In the genomic region with DNA sequence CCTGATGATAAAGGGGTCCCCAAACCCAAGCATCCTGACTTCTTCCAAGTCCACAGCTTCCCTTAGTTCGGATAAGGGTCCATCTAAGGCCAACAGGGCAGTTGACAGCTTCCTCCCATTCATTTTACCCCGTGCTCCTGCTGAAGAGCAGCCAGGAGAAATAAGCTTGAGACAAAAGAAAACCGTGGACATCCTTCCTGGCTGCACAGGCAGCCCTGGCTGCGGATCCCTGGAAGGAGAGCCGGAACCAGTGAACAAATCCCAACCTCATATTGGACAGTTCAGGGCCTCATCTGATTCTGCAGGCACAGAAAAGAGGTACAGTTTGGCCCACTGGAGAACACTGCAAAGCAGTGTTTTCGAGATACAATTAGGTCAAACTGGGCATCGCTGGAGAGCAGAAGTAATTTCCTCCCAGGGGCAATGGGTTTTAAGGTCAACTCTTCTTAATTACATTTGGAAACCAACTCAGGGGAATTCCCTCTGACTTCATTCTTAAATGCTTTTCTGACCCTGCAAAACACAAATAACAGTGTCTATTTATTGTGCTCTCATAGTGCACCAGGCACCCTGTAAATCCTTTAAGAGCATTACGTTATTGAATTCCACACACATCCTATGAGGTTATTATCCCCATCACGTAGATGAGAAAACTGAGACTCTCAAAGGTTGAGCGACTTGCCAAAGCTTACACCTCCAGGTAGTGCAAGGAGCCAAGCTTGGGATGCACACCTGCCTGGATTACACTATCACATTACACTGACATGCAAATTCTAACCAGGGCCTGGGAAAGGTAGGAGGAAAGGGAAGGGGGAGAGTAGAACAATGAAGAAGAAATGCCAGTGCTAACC, we compare ENCODE assay signal across 2 cellular contexts.
TF ChIP-seq lines count a peak whose summit lies in the region.

No MANE protein-coding gene starts in this region.

TF ChIP-seq in liver, 16 proteins besides CTCF, POLR2A, EP300 and RAD21 (continued from another document):
- TF ChIP-seq, protein P1, sequence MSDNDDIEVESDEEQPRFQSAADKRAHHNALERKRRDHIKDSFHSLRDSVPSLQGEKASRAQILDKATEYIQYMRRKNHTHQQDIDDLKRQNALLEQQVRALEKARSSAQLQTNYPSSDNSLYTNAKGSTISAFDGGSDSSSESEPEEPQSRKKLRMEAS (IDR thresholded peaks at IDR 0.05) = no peak
TF ChIP-seq in liver: peak in this region for 1.

TF ChIP-seq in HepG2, 621 proteins besides CTCF, POLR2A, EP300 and RAD21 (continued from another document):
- TF ChIP-seq, protein P2, sequence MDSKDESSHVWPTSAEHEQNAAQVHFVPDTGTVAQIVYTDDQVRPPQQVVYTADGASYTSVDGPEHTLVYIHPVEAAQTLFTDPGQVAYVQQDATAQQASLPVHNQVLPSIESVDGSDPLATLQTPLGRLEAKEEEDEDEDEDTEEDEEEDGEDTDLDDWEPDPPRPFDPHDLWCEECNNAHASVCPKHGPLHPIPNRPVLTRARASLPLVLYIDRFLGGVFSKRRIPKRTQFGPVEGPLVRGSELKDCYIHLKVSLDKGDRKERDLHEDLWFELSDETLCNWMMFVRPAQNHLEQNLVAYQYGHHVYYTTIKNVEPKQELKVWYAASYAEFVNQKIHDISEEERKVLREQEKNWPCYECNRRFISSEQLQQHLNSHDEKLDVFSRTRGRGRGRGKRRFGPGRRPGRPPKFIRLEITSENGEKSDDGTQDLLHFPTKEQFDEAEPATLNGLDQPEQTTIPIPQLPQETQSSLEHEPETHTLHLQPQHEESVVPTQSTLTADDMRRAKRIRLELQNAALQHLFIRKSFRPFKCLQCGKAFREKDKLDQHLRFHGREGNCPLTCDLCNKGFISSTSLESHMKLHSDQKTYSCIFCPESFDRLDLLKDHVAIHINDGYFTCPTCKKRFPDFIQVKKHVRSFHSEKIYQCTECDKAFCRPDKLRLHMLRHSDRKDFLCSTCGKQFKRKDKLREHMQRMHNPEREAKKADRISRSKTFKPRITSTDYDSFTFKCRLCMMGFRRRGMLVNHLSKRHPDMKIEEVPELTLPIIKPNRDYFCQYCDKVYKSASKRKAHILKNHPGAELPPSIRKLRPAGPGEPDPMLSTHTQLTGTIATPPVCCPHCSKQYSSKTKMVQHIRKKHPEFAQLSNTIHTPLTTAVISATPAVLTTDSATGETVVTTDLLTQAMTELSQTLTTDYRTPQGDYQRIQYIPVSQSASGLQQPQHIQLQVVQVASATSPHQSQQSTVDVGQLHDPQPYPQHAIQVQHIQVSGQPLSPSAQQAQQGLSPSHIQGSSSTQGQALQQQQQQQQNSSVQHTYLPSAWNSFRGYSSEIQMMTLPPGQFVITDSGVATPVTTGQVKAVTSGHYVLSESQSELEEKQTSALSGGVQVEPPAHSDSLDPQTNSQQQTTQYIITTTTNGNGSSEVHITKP (CRISPR knock-in tag; IDR thresholded peaks at IDR 0.05; ENCODE audit: low read depth) = no peak
- TF ChIP-seq ZBTB42 (CRISPR knock-in tag; IDR thresholded peaks at IDR 0.05) = no peak
- no peak for TF ChIP-seq IRF2 (CRISPR knock-in tag; IDR thresholded peaks at IDR 0.05)
TF ChIP-seq in HepG2: peak in this region for 0.
